ENCODE assay signal across 20 cellular contexts in the genomic region with DNA sequence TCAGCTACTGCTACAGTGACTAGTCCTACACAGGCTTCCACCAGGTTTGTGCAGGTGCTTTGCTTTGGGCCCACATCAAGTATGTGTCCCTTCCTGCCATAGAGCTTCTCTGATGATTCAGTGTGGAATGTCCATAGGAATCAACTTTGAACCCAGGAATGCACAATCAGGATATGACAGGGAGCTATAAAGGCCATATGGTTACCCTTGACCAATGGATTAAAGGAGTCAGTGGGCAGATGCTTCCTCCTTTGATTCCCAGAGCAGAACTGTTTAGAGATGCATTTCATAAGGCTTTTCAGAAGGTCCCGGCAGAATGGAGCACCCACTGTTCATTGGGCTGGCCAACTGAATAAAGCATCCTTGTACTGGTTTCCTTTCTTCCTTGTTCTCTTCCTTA.
"Had no signal": no experiment of that assay in that cellular context is flagged by ENCODE, and none has a peak within 500 bp of the region (broad histone marks: within the 10 kb centered on the region; RNA-seq: fewer than 3 reads in every experiment).

No MANE protein-coding gene starts in this region.

- H3K4me3 ChIP-seq: ascending aorta, colonic mucosa, sigmoid colon, spleen, thoracic aorta, vagina had no signal

- H3K9me3 ChIP-seq: ascending aorta, colonic mucosa, thoracic aorta, vagina had no signal

- H3K27me3 ChIP-seq: ascending aorta, brain microvascular endothelial cell, colonic mucosa, sigmoid colon, spleen, vagina had no signal

- H3K36me3 ChIP-seq: ascending aorta, brain microvascular endothelial cell, colonic mucosa, thoracic aorta, vagina had no signal

- DNase-seq: activated CD4-positive, alpha-beta T cell treated with anti-CD3 and anti-CD28 coated beads, Interleukin-2, amount 50 U/mL, for 1 hour; activated CD4-positive, CD25-positive, alpha-beta regulatory T cell treated with anti-CD3 and anti-CD28 coated beads, Interleukin-2, amount 50 U/mL, for 72 hours; activated T-cell treated with anti-CD3 and anti-CD28 coated beads, Interleukin-2, amount 50 U/mL, for 24 hours; brain microvascular endothelial cell; colonic mucosa; endodermal cell; glutamatergic neuron; hippocampal formation; mesenchymal stem cell; nephron progenitor cell; nucleus accumbens; sigmoid colon; spleen; stimulated activated CD4-positive, alpha-beta T cell treated with anti-CD3 and anti-CD28 coated beads, Interleukin-4, amount 100 ng/mL, for 1 hour; stimulated activated naive CD4-positive, alpha-beta T cell treated with Interleukin-2 at 50 U/mL for 16 hours had no signal

- H3K4me1 ChIP-seq: ascending aorta, colonic mucosa, parathyroid adenoma, spleen, vagina had no signal

- H3K27ac ChIP-seq: ascending aorta, brain microvascular endothelial cell, colonic mucosa, parathyroid adenoma, spleen, thoracic aorta, vagina, VCaP had no signal
